ENCODE assay signal across 31 cellular contexts in genomic region chr1:109295712-109296415, GRCh38. TPM values are rescaled to one million over a fixed set of nuclear protein-coding genes. Genes with fewer than 3 reads are reported as not detected.
DNase-seq lines count a peak whose midpoint lies in the region; ATAC-seq, FAIRE-seq and TF ChIP-seq lines count a peak whose summit lies in the region.
"Had no signal": no experiment of that assay in that cellular context is flagged by ENCODE, and none has a peak within 500 bp of the region (broad histone marks: within the 10 kb centered on the region; RNA-seq: fewer than 3 reads in every experiment).

No MANE protein-coding gene starts in this region.

- H3K36me3 Mint-ChIP-seq in astrocyte (ENCODE audit: low read depth, unreplicated experiment) = peaks cover 1% of the 10 kb centered on the region
- H3K36me3 Mint-ChIP-seq: IgD-negative memory B cell had no signal

- FAIRE-seq in astrocyte (lab: Jason Lieb, UNC) = no peak
- FAIRE-seq: bronchial epithelial cell, colon, GM12878, RCC 7860 had no signal

- H3K27ac Mint-ChIP-seq in astrocyte (ENCODE audit: unreplicated experiment) = peak overlapping the region; percentile 64
- H3K27ac Mint-ChIP-seq: activated CD4-positive, alpha-beta T cell treated with anti-CD3 and anti-CD28 coated beads, Interleukin-2, amount 10 ng/mL, durations not matched to agents 7 days and 5 days; nephron progenitor cell had no signal

- H3K9ac ChIP-seq in astrocyte (ENCODE audit: low read length) (no peak overlapping the region), neuronal stem cell (ENCODE audit: low read depth, low read length, poor library complexity) (no peak overlapping the region), GM23248 (no peak overlapping the region)
- H3K9ac ChIP-seq: BLaER1 had no signal

- no peaks in the 10 kb centered on the region for H3K79me1 ChIP-seq in neuronal stem cell (ENCODE audit: low read depth, low read length)

- H3K18ac ChIP-seq in neuronal stem cell (ENCODE audit: low read length) = no peak overlapping the region

- H2BK15ac ChIP-seq in neuronal stem cell (ENCODE audit: low read length) = no peak overlapping the region

- TF ChIP-seq CTCF in astrocyte (IDR thresholded peaks at IDR 0.05; ENCODE audit: insufficient read depth, low read depth, low read length) (no peak), psoas muscle (IDR thresholded peaks at IDR 0.05) (no peak)

- H2BK12ac ChIP-seq in neuronal stem cell (ENCODE audit: low read length) = no peak overlapping the region

- no peak overlapping the region for H2BK120ac ChIP-seq in neuronal stem cell (ENCODE audit: low read depth, low read length)

- H3K36me3 ChIP-seq in astrocyte (ENCODE audit: insufficient read depth, low read length) (no peaks in the 10 kb centered on the region), neuronal stem cell (replicated peaks in 1 of 2; ENCODE audit: control insufficient read depth in 2 of 2, insufficient read depth in 2 of 2, low read length in 2 of 2) (no peaks in the 10 kb centered on the region), psoas muscle (ENCODE audit: insufficient read depth in 1 of 2, low read depth in 1 of 2) (no peaks in the 10 kb centered on the region), GM23248 (ENCODE audit: low read depth) (no peaks in the 10 kb centered on the region)
- H3K36me3 ChIP-seq: BLaER1, lower lobe of right lung, ovary, upper lobe of left lung had no signal

- H3K27ac ChIP-seq in astrocyte (ENCODE audit: low read depth, low read length) (no peak overlapping the region), neuronal stem cell (replicated peaks; ENCODE audit: low read length) (no peak overlapping the region), psoas muscle (no peak overlapping the region), GM23248 (no peak overlapping the region)
- H3K27ac ChIP-seq: BLaER1, lower lobe of right lung, ovary, upper lobe of left lung had no signal

- H3K4me3 ChIP-seq in astrocyte (ENCODE audit: insufficient read depth, low read depth, low read length) (no peak overlapping the region), neuronal stem cell (ENCODE audit: low read length in 2 of 2) (no peak overlapping the region), psoas muscle (no peak overlapping the region), GM23248 (no peak overlapping the region)
- H3K4me3 ChIP-seq: BLaER1, GM12878, lower lobe of right lung, mucosa of descending colon, ovary, upper lobe of left lung had no signal

- H3K23ac ChIP-seq in neuronal stem cell (ENCODE audit: low read depth, low read length, poor library complexity) = no peak overlapping the region

- H4K20me1 ChIP-seq in astrocyte (ENCODE audit: insufficient read depth, low read length) (no peaks in the 10 kb centered on the region), GM23248 (ENCODE audit: insufficient read depth) (no peaks in the 10 kb centered on the region)
- H4K20me1 ChIP-seq: BLaER1 had no signal

- peaks cover 31% of the 10 kb centered on the region for H3K4me1 Mint-ChIP-seq in astrocyte (ENCODE audit: low read depth, unreplicated experiment)
- H3K4me1 Mint-ChIP-seq: activated CD4-positive, alpha-beta T cell treated with anti-CD3 and anti-CD28 coated beads, Interleukin-2, amount 10 ng/mL, durations not matched to agents 7 days and 5 days had no signal

- no peak overlapping the region for H3K4ac ChIP-seq in neuronal stem cell (ENCODE audit: low read length)

- H3K27me3 Mint-ChIP-seq in astrocyte (ENCODE audit: low read depth, unreplicated experiment) = no peaks in the 10 kb centered on the region

- no peak overlapping the region for H4K8ac ChIP-seq in neuronal stem cell (ENCODE audit: low read depth, low read length)

- peak; percentile 96 for DNase-seq in DMS 273 treated with DMSO at 0.1 percent for 48 hours (lab: John Stamatoyannopoulos, UW)
- DNase-seq in NCI-H2171 (lab: John Stamatoyannopoulos, UW) = peak; percentile 91
- no peak for DNase-seq in astrocyte (ENCODE audit: low read depth)
- no peak for DNase-seq in neuronal stem cell (ENCODE audit: low spot score)
- no peak for DNase-seq in NCI-H526 (lab: John Stamatoyannopoulos, UW)
- no peak for DNase-seq in psoas muscle
- DNase-seq in GM23248 = no peak
- DNase-seq: activated CD4-positive, alpha-beta T cell treated with anti-CD3 and anti-CD28 coated beads, Interleukin-2, amount 10 ng/mL, durations not matched to agents 7 days and 5 days; activated naive CD4-positive, alpha-beta T cell treated with Interleukin-2 at 50 U/mL for 16 hours; amniotic stem cell; effector CD8-positive, alpha-beta T cell; lower lobe of right lung; mucosa of descending colon; NCI-H1417; nephron progenitor cell; ovary; SIG-M5; SW 1271; T-helper 9 cell; upper lobe of left lung had no signal

- H3K4me1 ChIP-seq in astrocyte (ENCODE audit: insufficient read depth, low read length) = peaks cover 29% of the 10 kb centered on the region
- peaks cover 0 to 7% of the 10 kb centered on the region in 2 donors for H3K4me1 ChIP-seq in neuronal stem cell (ENCODE audit: control insufficient read depth in 2 of 2, insufficient read depth in 1 of 2, low read depth in 1 of 2, low read length in 2 of 2)
- peaks cover 13% of the 10 kb centered on the region for H3K4me1 ChIP-seq in psoas muscle
- peaks cover 29% of the 10 kb centered on the region for H3K4me1 ChIP-seq in GM23248 (ENCODE audit: insufficient read depth)

- H2AFZ ChIP-seq in astrocyte (ENCODE audit: low read depth, low read length) (no peak overlapping the region), neuronal stem cell (ENCODE audit: low read length) (peak overlapping the region; percentile 12), GM23248 (no peak overlapping the region)

- no peak overlapping the region for H2BK5ac ChIP-seq in neuronal stem cell (ENCODE audit: low read length)

- no peaks in the 10 kb centered on the region for H3K9me2 ChIP-seq in GM23248 (ENCODE audit: insufficient read depth)

- H3K4me2 ChIP-seq in astrocyte (ENCODE audit: low read length) (no peak overlapping the region), neuronal stem cell (ENCODE audit: insufficient read depth, low read length, poor library complexity, severe bottlenecking) (no peak overlapping the region), GM23248 (ENCODE audit: unreplicated experiment) (no peak overlapping the region)

- H3K9me3 ChIP-seq in astrocyte (ENCODE audit: insufficient read depth, low read depth, low read length) (no peaks in the 10 kb centered on the region), neuronal stem cell (replicated peaks in 1 of 2; ENCODE audit: control insufficient read depth in 2 of 2, insufficient read depth in 1 of 2, low read depth in 1 of 2, low read length in 2 of 2) (no peaks in the 10 kb centered on the region), psoas muscle (no peaks in the 10 kb centered on the region), GM23248 (ENCODE audit: low read depth) (no peaks in the 10 kb centered on the region)
- H3K9me3 ChIP-seq: BLaER1, lower lobe of right lung, mucosa of descending colon, ovary, upper lobe of left lung had no signal

- no peak overlapping the region for H4K91ac ChIP-seq in neuronal stem cell (ENCODE audit: low read depth, low read length, poor library complexity)

- no peaks in the 10 kb centered on the region for H3K9me3 Mint-ChIP-seq in astrocyte (ENCODE audit: unreplicated experiment)
- H3K9me3 Mint-ChIP-seq: activated CD4-positive, alpha-beta T cell treated with anti-CD3 and anti-CD28 coated beads, Interleukin-2, amount 10 ng/mL, durations not matched to agents 7 days and 5 days; IgD-negative memory B cell; nephron progenitor cell had no signal

- no peaks in the 10 kb centered on the region for H3K79me2 ChIP-seq in astrocyte (ENCODE audit: insufficient read depth, low read length)
- H3K79me2 ChIP-seq in GM23248 (ENCODE audit: insufficient read depth) = no peaks in the 10 kb centered on the region

- ATAC-seq in psoas muscle (no peak), GM19351 (IDR thresholded peaks at IDR 0.05; ENCODE audit: unreplicated experiment) (no peak)
- ATAC-seq: GM12878, lower lobe of right lung, mucosa of descending colon had no signal

- in situ Hi-C loops in GM23248 (cut with MboI) = no loop called here

- H3K27me3 ChIP-seq in astrocyte (ENCODE audit: insufficient read depth, low read length) = no peaks in the 10 kb centered on the region
- no peaks in the 10 kb centered on the region for H3K27me3 ChIP-seq in neuronal stem cell (ENCODE audit: control insufficient read depth in 3 of 3, insufficient read depth in 3 of 3, low read depth in 1 of 3, low read length in 3 of 3)
- H3K27me3 ChIP-seq in psoas muscle (ENCODE audit: insufficient read depth in 3 of 3, low read length in 2 of 3) = no peaks in the 10 kb centered on the region
- H3K27me3 ChIP-seq in GM23248 (replicated peaks; ENCODE audit: insufficient read depth) = no peaks in the 10 kb centered on the region
- H3K27me3 ChIP-seq: BLaER1, ovary, upper lobe of left lung had no signal

- H3F3A ChIP-seq in GM23248 (ENCODE audit: insufficient read depth) = peaks cover 22% of the 10 kb centered on the region

- no peak overlapping the region for H3K4me3 Mint-ChIP-seq in astrocyte (ENCODE audit: unreplicated experiment)
- H3K4me3 Mint-ChIP-seq: activated CD4-positive, alpha-beta T cell treated with anti-CD3 and anti-CD28 coated beads, Interleukin-2, amount 10 ng/mL, durations not matched to agents 7 days and 5 days; nephron progenitor cell had no signal

- WGBS in neuronal stem cell (ENCODE audit: extremely low coverage in 2 of 2, insufficient read length in 2 of 2, insufficient replicate concordance in 1 of 2), 2 donors = no CpG with 5 or more reads among the region's 12 CpGs
- WGBS in psoas muscle, 3 donors = 68 to 76% (median 76%) methylated on average over 12 of the region's 12 CpGs
- WGBS in GM23248 (ENCODE audit: low coverage in 1 of 2, low lambda C conversion rate in 2 of 2, missing lambda C conversion rate in 2 of 2), 2 experiments = 75 to 76% methylated on average over 12 of the region's 12 CpGs

- H2AK5ac ChIP-seq in neuronal stem cell (ENCODE audit: low read depth, low read length) = no peak overlapping the region

- intact Hi-C loops in psoas muscle (cut with DNase I) = loop anchor here in 1 of 2 donors (10.0 kb wide), 1 partner anchor 59 kb away; no protein-coding TSS in a partner anchor

- H3K14ac ChIP-seq in neuronal stem cell (ENCODE audit: low read length) = no peak overlapping the region

RNA-seq across cellular contexts. Expression of gene MYBPHL, which starts 10.9 kb away (rescaled TPM):
- total RNA-seq in astrocyte (not detected in 2 replicates), psoas muscle (1 to 10 TPM in 2 of 4 donors, under 1 TPM in 2; 0.57 to 2.2 (median 1.3) TPM)
- 0.13 TPM for polyA plus RNA-seq in neuronal stem cell (2013, experiment 1 of 2)
- polyA plus RNA-seq in neuronal stem cell (2013, experiment 2 of 2) = 0.29 TPM
- polyA plus RNA-seq in psoas muscle (under 1 TPM in 2 of 3 donors, not detected in 1; 0.17 to 0.55 TPM), GM23248 (2016; fragmentation: Nextera tagmentation; extraction: Ambion mirVana) (not detected in 2 replicates)
- not detected in 2 replicates for total RNA-seq in GM23248 (2014; rRNA removed; shearing (Covaris generic))
- total RNA-seq: activated CD4-positive, alpha-beta T cell treated with anti-CD3 and anti-CD28 coated beads, Interleukin-2, amount 10 ng/mL, durations not matched to agents 7 days and 5 days; epithelial cell of proximal tubule; GM12878; kidney epithelial cell; M059J; mucosa of descending colon; NCI-H460 had no signal
- polyA plus RNA-seq: IgD-negative memory B cell, ovary had no signal

RNA-seq across cellular contexts. Expression of gene PSRC1, which starts 12.9 kb away (rescaled TPM):
- 4.5 and 7.7 TPM in 2 replicates for total RNA-seq in astrocyte
- 118 TPM for polyA plus RNA-seq in neuronal stem cell (2013, experiment 1 of 2)
- polyA plus RNA-seq in neuronal stem cell (2013, experiment 2 of 2) = 115 TPM
- 1 to 10 TPM in 1 of 4 donors, under 1 TPM in 3; 0.54 to 1.7 (median 0.57) TPM for total RNA-seq in psoas muscle
- polyA plus RNA-seq in psoas muscle = 1 to 10 TPM in 2 of 3 donors, under 1 TPM in 1; 0.14 to 2.0 (median 1.3) TPM
- 15.6 and 20.5 TPM in 2 replicates for total RNA-seq in GM23248 (2014; rRNA removed; shearing (Covaris generic))
- polyA plus RNA-seq in GM23248 (2016; fragmentation: Nextera tagmentation; extraction: Ambion mirVana) = 11.6 and 15.3 TPM in 2 replicates
- polyA plus RNA-seq: IgD-negative memory B cell had no signal

RNA-seq across cellular contexts. Expression of gene CELSR2, which starts 46.5 kb away (rescaled TPM):
- 8.5 and 10.0 TPM in 2 replicates for total RNA-seq in astrocyte
- polyA plus RNA-seq in neuronal stem cell (2013, experiment 1 of 2) = 40.0 TPM
- polyA plus RNA-seq in neuronal stem cell (2013, experiment 2 of 2) = 41.0 TPM
- 10 to 100 TPM in 2 of 4 donors, 1 to 10 TPM in 2; 5.7 to 12.5 (median 10.6) TPM for total RNA-seq in psoas muscle
- polyA plus RNA-seq in psoas muscle = 1 to 10 TPM in 2 of 3 donors, under 1 TPM in 1; 0.69 to 6.9 (median 3.7) TPM
- 0.13 and 0.32 TPM in 2 replicates for total RNA-seq in GM23248 (2014; rRNA removed; shearing (Covaris generic))
- 0.11 and 0.25 TPM in 2 replicates for polyA plus RNA-seq in GM23248 (2016; fragmentation: Nextera tagmentation; extraction: Ambion mirVana)

Comparison
In these comparisons a context has a peak if more than half of its experiments do, and no peak if none do; other contexts are left out.
1. DNase-seq: peak in DMS 273 treated with DMSO at 0.1 percent for 48 hours (single experiment) and NCI-H2171 (single experiment); none in astrocyte (single experiment), neuronal stem cell (single experiment), NCI-H526 (0 of 2), psoas muscle (0 of 2) and GM23248 (single experiment).